1 cellular context compared by ENCODE assay signal in genomic region chr1:6258675-6259074, GRCh38.
TF ChIP-seq lines count a peak whose summit lies in the region.

No MANE protein-coding gene starts in this region.

TF ChIP-seq in K562, 482 proteins besides CTCF, POLR2A, EP300 and RAD21:
- TF ChIP-seq TEAD1 (CRISPR knock-in tag; IDR thresholded peaks at IDR 0.05) (no peak), ZBTB17 (CRISPR knock-in tag; IDR thresholded peaks at IDR 0.05) (no peak), MITF (IDR thresholded peaks at IDR 0.05) (no peak), ZNF395 (CRISPR knock-in tag; IDR thresholded peaks at IDR 0.05) (no peak), EWSR1 (IDR thresholded peaks at IDR 0.05; ENCODE audit: borderline replicate concordance, low read depth, partially characterized antibody) (no peak), SFPQ (IDR thresholded peaks at IDR 0.05; ENCODE audit: low read depth, low read length) (no peak), KDM5B (IDR thresholded peaks at IDR 0.05; ENCODE audit: insufficient replicate concordance, low read depth, low read length) (no peak), CEBPG (CRISPR knock-in tag; IDR thresholded peaks at IDR 0.05) (no peak), CEBPG (tag; conservative IDR thresholded peaks at IDR 0.05 in 1 of 2, IDR thresholded peaks at IDR 0.05 in 1 of 2) (no peak), GTF3C2 (IDR thresholded peaks at IDR 0.05; ENCODE audit: borderline replicate concordance, extremely low read depth, insufficient read length) (no peak), IRF1 (CRISPR knock-in tag; IDR thresholded peaks at IDR 0.05; ENCODE audit: borderline replicate concordance) (no peak), NR2C2 (CRISPR knock-in tag; IDR thresholded peaks at IDR 0.05) (no peak), NR2C2 (tag; IDR thresholded peaks at IDR 0.05) (no peak), PHTF2 (CRISPR knock-in tag; IDR thresholded peaks at IDR 0.05) (no peak), GTF2A2 (tag; IDR thresholded peaks at IDR 0.05) (no peak), ZNF583 (CRISPR knock-in tag; IDR thresholded peaks at IDR 0.05) (no peak), POLR2G (IDR thresholded peaks at IDR 0.05; ENCODE audit: low read depth, low read length) (no peak), POLR3A (IDR thresholded peaks at IDR 0.05; ENCODE audit: borderline replicate concordance, extremely low read depth, insufficient read depth, insufficient read length) (no peak)
